In the genomic region with DNA sequence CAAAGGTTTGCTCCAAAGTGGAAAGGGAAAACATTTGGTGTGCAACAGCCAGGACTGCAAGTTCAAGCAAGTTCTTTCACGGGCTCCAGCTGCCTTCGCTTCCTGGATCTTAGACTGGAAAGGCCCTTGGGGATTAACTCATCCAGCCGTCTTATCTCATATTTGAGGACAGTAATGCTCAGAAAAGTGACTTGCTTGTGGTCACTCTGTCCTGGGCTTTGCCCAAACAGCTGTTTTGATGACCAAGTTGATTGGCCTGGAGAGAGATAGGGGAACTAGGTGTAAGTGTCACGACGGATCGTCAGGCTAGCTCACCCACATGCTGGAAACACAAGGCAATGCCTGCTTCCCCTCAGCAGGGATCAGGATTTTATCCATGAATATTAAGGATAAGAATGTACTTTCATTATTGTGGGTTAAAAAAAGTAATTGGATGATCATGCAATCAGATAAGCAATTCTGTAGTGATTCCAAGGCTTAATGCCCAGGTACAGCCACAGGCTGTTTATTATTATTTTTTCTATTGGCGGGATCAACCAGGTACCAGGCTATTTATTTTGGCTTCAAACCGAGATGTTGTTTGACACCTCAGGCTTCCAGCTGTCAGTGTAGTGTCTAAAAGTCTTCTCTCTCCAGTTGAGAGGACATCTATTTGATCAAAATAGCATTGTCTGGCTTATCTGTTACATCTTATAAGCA, we compare ENCODE assay signal across 11 cellular contexts.
DNase-seq lines count a peak whose midpoint lies in the region; ATAC-seq and TF ChIP-seq lines count a peak whose summit lies in the region.
"Had no signal": no experiment of that assay in that cellular context is flagged by ENCODE, and none has a peak within 500 bp of the region (broad histone marks: within the 10 kb centered on the region; RNA-seq: fewer than 3 reads in every experiment).

No MANE protein-coding gene starts in this region.

- no peaks in the 10 kb centered on the region for H3K4me1 ChIP-seq in mesendoderm (ENCODE audit: control insufficient read depth, low read depth, low read length)
- H3K4me1 ChIP-seq in vagina, result peaks cover 24% of the 10 kb centered on the region

- CTCF ChIA-PET in activated CD8-positive, alpha-beta T cell treated with anti-CD3 and anti-CD28 coated beads for 36 hours (lab: Charles Lee), result no interaction called here

- no peaks in the 10 kb centered on the region for H3K36me3 Mint-ChIP-seq in activated CD8-positive, alpha-beta T cell treated with anti-CD3 and anti-CD28 coated beads for 36 hours (ENCODE audit: low read depth)

- ATAC-seq in Right ventricle myocardium inferior, result peak; percentile 76
- ATAC-seq in activated CD8-positive, alpha-beta T cell treated with anti-CD3 and anti-CD28 coated beads for 36 hours, result no peak
- no peak for ATAC-seq in GM19035 (IDR thresholded peaks at IDR 0.05; ENCODE audit: unreplicated experiment)
- no peak for ATAC-seq in HG03045 (IDR thresholded peaks at IDR 0.05; ENCODE audit: unreplicated experiment)
- ATAC-seq: A549 had no signal

- H3K4me3 ChIP-seq in epithelial cell of esophagus (ENCODE audit: low read length) (no peak overlapping the region), mesendoderm (ENCODE audit: low read length) (no peak overlapping the region), vagina (no peak overlapping the region)
- H3K4me3 ChIP-seq: A549 had no signal

- no peaks in the 10 kb centered on the region for H3K79me1 ChIP-seq in mesendoderm (ENCODE audit: low read length)

- H3K9ac ChIP-seq in mesendoderm (ENCODE audit: low read length), result no peak overlapping the region

- no peak overlapping the region for H3K4me2 ChIP-seq in mesendoderm (ENCODE audit: low read length)
- H3K4me2 ChIP-seq: A549 had no signal

- H3K27ac ChIP-seq in mesendoderm (ENCODE audit: low read depth, low read length), result no peak overlapping the region
- H3K27ac ChIP-seq in vagina, result peak overlapping the region; percentile 55
- H3K27ac ChIP-seq: A549 had no signal

- no peak overlapping the region for H3K23ac ChIP-seq in mesendoderm (ENCODE audit: low read length)

- no peak overlapping the region for H3K56ac ChIP-seq in mesendoderm (ENCODE audit: low read length)

- H4K5ac ChIP-seq in mesendoderm (ENCODE audit: low read length), result no peak overlapping the region

- H3K27me3 Mint-ChIP-seq in activated CD8-positive, alpha-beta T cell treated with anti-CD3 and anti-CD28 coated beads for 36 hours, result no peaks in the 10 kb centered on the region

- no peaks in the 10 kb centered on the region for H3K9me3 Mint-ChIP-seq in activated CD8-positive, alpha-beta T cell treated with anti-CD3 and anti-CD28 coated beads for 36 hours

- no peak overlapping the region for H3K4me3 Mint-ChIP-seq in activated CD8-positive, alpha-beta T cell treated with anti-CD3 and anti-CD28 coated beads for 36 hours

- H2BK15ac ChIP-seq in mesendoderm (replicated peaks; ENCODE audit: low read depth), result no peak overlapping the region

- H2BK120ac ChIP-seq in mesendoderm (ENCODE audit: low read depth, low read length), result no peak overlapping the region

- no CpG with 5 or more reads among the region's 8 CpGs for WGBS in mesendoderm (ENCODE audit: extremely low coverage, insufficient coverage, low lambda C conversion rate)

- no peak overlapping the region for H4K8ac ChIP-seq in mesendoderm (ENCODE audit: low read depth, low read length)

- POLR2A ChIA-PET in activated CD8-positive, alpha-beta T cell treated with anti-CD3 and anti-CD28 coated beads for 36 hours (lab: Charles Lee), result no interaction called here

- H3K18ac ChIP-seq in mesendoderm (ENCODE audit: low read length), result no peak overlapping the region

- no peak for TF ChIP-seq POLR2A in vagina (IDR thresholded peaks at IDR 0.05)

- H3K27me3 ChIP-seq in mesendoderm (ENCODE audit: insufficient read depth, low read length, poor library complexity) (no peaks in the 10 kb centered on the region), vagina (no peaks in the 10 kb centered on the region)

- no peak overlapping the region for H2BK5ac ChIP-seq in mesendoderm (ENCODE audit: low read length)

- H3K36me3 ChIP-seq in mesendoderm (ENCODE audit: control insufficient read depth, insufficient read depth, low read length) (no peaks in the 10 kb centered on the region), vagina (no peaks in the 10 kb centered on the region)

- DNase-seq in Right ventricle myocardium inferior (ENCODE audit: missing footprints) (no peak), cardiac septum (ENCODE audit: low spot score) (no peak), epithelial cell of esophagus (ENCODE audit: low read depth) (peak; percentile 89), mesendoderm (peak; percentile 12), vagina (ENCODE audit: extremely low spot score in 2 of 2) (no peak)
- DNase-seq in activated CD8-positive, alpha-beta T cell treated with anti-CD3 and anti-CD28 coated beads for 36 hours, result no peak
- DNase-seq: activated gamma-delta T cell treated with Interleukin-2 at 50 U/mL for 16 hours; stimulated activated CD4-positive, alpha-beta T cell treated with anti-CD3 and anti-CD28 coated beads, Interleukin-4, amount 100 ng/mL, for 4 hours had no signal

- H3K4ac ChIP-seq in mesendoderm (ENCODE audit: low read depth, low read length), result no peak overlapping the region

- H2AK5ac ChIP-seq in mesendoderm (ENCODE audit: low read length), result no peak overlapping the region

- no peaks in the 10 kb centered on the region for H3K79me2 ChIP-seq in mesendoderm (ENCODE audit: control insufficient read depth, insufficient read depth, low read length)

- H3K9me3 ChIP-seq in vagina, result no peaks in the 10 kb centered on the region
- H3K9me3 ChIP-seq: A549 had no signal

- TF ChIP-seq CTCF in epithelial cell of esophagus (IDR thresholded peaks at IDR 0.05; ENCODE audit: insufficient read depth, low read depth, low read length, missing control alignments) (no peak), vagina (IDR thresholded peaks at IDR 0.05) (no peak)
- no peak for TF ChIP-seq CTCF in activated CD8-positive, alpha-beta T cell treated with anti-CD3 and anti-CD28 coated beads for 36 hours (IDR thresholded peaks at IDR 0.05)

- no peaks in the 10 kb centered on the region for H3K4me1 Mint-ChIP-seq in activated CD8-positive, alpha-beta T cell treated with anti-CD3 and anti-CD28 coated beads for 36 hours (ENCODE audit: low read depth)

- H3K27ac Mint-ChIP-seq in activated CD8-positive, alpha-beta T cell treated with anti-CD3 and anti-CD28 coated beads for 36 hours, result no peak overlapping the region

- intact Hi-C loops in Right ventricle myocardium inferior (cut with DNase I) (loop anchor here (5.0 kb wide), 2 partner anchors 38 to 163 kb away; a partner anchor contains a TSS), cardiac septum (cut with DNase I) (no loop called here), vagina (cut with DNase I) (no loop called here)
- intact Hi-C loops in activated CD8-positive, alpha-beta T cell treated with anti-CD3 and anti-CD28 coated beads for 36 hours (cut with micrococcal nuclease), result no loop called here

Comparison
In these comparisons a context has a peak if more than half of its experiments do, and no peak if none do; other contexts are left out.
1. DNase-seq: peak in epithelial cell of esophagus (single experiment) and mesendoderm (single experiment); none in Right ventricle myocardium inferior (single experiment), cardiac septum (single experiment), vagina (0 of 2) and activated CD8-positive, alpha-beta T cell treated with anti-CD3 and anti-CD28 coated beads for 36 hours (single experiment).